8 cellular contexts compared by ENCODE assay signal in genomic region chr22:41976070-41976901, GRCh38. TPM values are rescaled to one million over a fixed set of nuclear protein-coding genes. Genes with fewer than 3 reads are reported as not detected.
A peak's percentile ranks its signal among the peaks of the same experiment; 100 is the strongest.
DNase-seq lines count a peak whose midpoint lies in the region; ATAC-seq, FAIRE-seq and TF ChIP-seq lines count a peak whose summit lies in the region.

No MANE protein-coding gene starts in this region.

- peaks cover 28% of the 10 kb centered on the region for H3K4me1 Mint-ChIP-seq in neural crest cell

- H3K36me3 ChIP-seq in vagina: no peaks in the 10 kb centered on the region

- peaks cover 3% of the 10 kb centered on the region for H3K27me3 ChIP-seq in vagina

- FAIRE-seq in D721Med (lab: Jason Lieb, UNC): no peak

- H3K4me1 ChIP-seq in vagina: peaks cover 15% of the 10 kb centered on the region

- peak overlapping the region; percentile 84 for H3K4me3 Mint-ChIP-seq in neural crest cell

- no peak overlapping the region for H3K27ac Mint-ChIP-seq in neural crest cell (ENCODE audit: unreplicated experiment)

- TF ChIP-seq CTCF in D721Med (IDR thresholded peaks at IDR 0.05; ENCODE audit: insufficient read depth, missing control alignments) (no peak), epithelial cell of proximal tubule (conservative IDR thresholded peaks at IDR 0.05; ENCODE audit: low read depth, low read length) (no peak), neural crest cell (conservative IDR thresholded peaks at IDR 0.05) (no peak), vagina (IDR thresholded peaks at IDR 0.05) (no peak)

- ATAC-seq in GM21576 (IDR thresholded peaks at IDR 0.05; ENCODE audit: unreplicated experiment) (no peak), GM21717 (IDR thresholded peaks at IDR 0.05; ENCODE audit: unreplicated experiment) (no peak)

- no peak overlapping the region for H3K27ac ChIP-seq in vagina

- TF ChIP-seq POLR2A in vagina (IDR thresholded peaks at IDR 0.05): no peak

- peak; percentile 57 for DNase-seq in D721Med (ENCODE audit: insufficient read length, low spot score)
- DNase-seq in NCI-H1092 (lab: John Stamatoyannopoulos, UW): peak; percentile 26
- DNase-seq in activated T-cell treated with anti-CD3 and anti-CD28 coated beads for 1 hour (ENCODE audit: low read depth): peak; percentile 25
- no peak for DNase-seq in epithelial cell of proximal tubule (ENCODE audit: low read depth)
- peak; percentile 38 for DNase-seq in neural crest cell (ENCODE audit: low read depth, low spot score)
- DNase-seq in vagina (ENCODE audit: extremely low spot score in 2 of 2): no peak

- intact Hi-C loops in vagina (cut with DNase I): no loop called here

- no peaks in the 10 kb centered on the region for H3K9me3 ChIP-seq in vagina

- H3K4me3 ChIP-seq in epithelial cell of proximal tubule (ENCODE audit: low read depth, low read length) (peak overlapping the region; percentile 40), vagina (peak overlapping the region; percentile 40 to 46)

- H3K9me3 Mint-ChIP-seq in neural crest cell: no peaks in the 10 kb centered on the region

- no peaks in the 10 kb centered on the region for H3K36me3 Mint-ChIP-seq in neural crest cell (ENCODE audit: low read depth)

- H3K27me3 Mint-ChIP-seq in neural crest cell (ENCODE audit: low read depth): peaks cover 44% of the 10 kb centered on the region

RNA-seq across cellular contexts. Expression of gene SEPTIN3, which starts 7.0 kb away (rescaled TPM):
- 0.06 and 0.14 TPM in 2 replicates for total RNA-seq in epithelial cell of proximal tubule
- total RNA-seq in neural crest cell: 71.5 and 75.0 TPM in 2 replicates
- 1.5 TPM for total RNA-seq in vagina

RNA-seq across cellular contexts. Expression of gene WBP2NL, which starts 22.3 kb away (rescaled TPM):
- 0.17 TPM in 1 of 2 replicates, not detected in the other for total RNA-seq in epithelial cell of proximal tubule
- not detected in 2 replicates for total RNA-seq in neural crest cell
- 2.0 TPM for total RNA-seq in vagina

RNA-seq across cellular contexts. Expression of gene CENPM, which starts 29.3 kb away (rescaled TPM):
- total RNA-seq in epithelial cell of proximal tubule: 58.2 and 68.1 TPM in 2 replicates
- 47.3 and 48.9 TPM in 2 replicates for total RNA-seq in neural crest cell
- total RNA-seq in vagina: not detected

RNA-seq across cellular contexts. Expression of gene TNFRSF13C, which starts 49.7 kb away (rescaled TPM):
- total RNA-seq in epithelial cell of proximal tubule (1.0 TPM in 1 of 2 replicates, not detected in the other), neural crest cell (4.0 and 4.4 TPM in 2 replicates), vagina (not detected)

Comparison
In these comparisons a context has a peak if more than half of its experiments do, and no peak if none do; other contexts are left out.
1. DNase-seq: peak in D721Med (single experiment), NCI-H1092 (single experiment), activated T-cell treated with anti-CD3 and anti-CD28 coated beads for 1 hour (single experiment) and neural crest cell (single experiment); none in epithelial cell of proximal tubule (single experiment) and vagina (0 of 2).
2. RNA of gene SEPTIN3, which starts 7.0 kb away (total RNA-seq): 71.5 to 75.0 TPM in neural crest cell; 1.5 TPM in vagina (single experiment) and 0.06 to 0.14 TPM in epithelial cell of proximal tubule; every median in the first group is over 10 times any median in the second.